ENCODE assay signal across 8 cellular contexts in genomic region chr14:60331201-60332045, GRCh38.
DNase-seq lines count a peak whose midpoint lies in the region; ATAC-seq, FAIRE-seq and TF ChIP-seq lines count a peak whose summit lies in the region.

No MANE protein-coding gene starts in this region.

- peak; percentile 75 for ATAC-seq in HG02678 (IDR thresholded peaks at IDR 0.05; ENCODE audit: unreplicated experiment)
- ATAC-seq in T-cell (replicated peaks in 1 of 4), result peak; percentile 76 to 82 (median 78)

- in situ Hi-C loops in GM13976 (cut with MboI; ENCODE audit: low sequenced_read_pairs, unreplicated experiment), result loop anchor here (25.0 kb wide), 1 partner anchor 269 kb away; no protein-coding TSS in a partner anchor

- peak; percentile 86 for TF ChIP-seq CTCF in GM13976 (IDR thresholded peaks at IDR 0.05; ENCODE audit: borderline replicate concordance, control extremely low read depth, extremely low read depth, insufficient read depth, missing control alignments)

- H3K4me3 ChIP-seq in iPS-15b (ENCODE audit: low read depth, low read length) (peak overlapping the region; percentile 52), skeletal muscle tissue (ENCODE audit: low read length in 3 of 3) (peak overlapping the region; percentile 56 to 72 (median 65))

- H3K27ac ChIP-seq in skeletal muscle tissue (ENCODE audit: low read depth, low read length), result no peak overlapping the region

- H3K27me3 ChIP-seq in iPS-15b (ENCODE audit: control insufficient read depth, insufficient read depth, low read length), result peaks cover 23% of the 10 kb centered on the region
- peaks cover 0 to 4% (median 3%) of the 10 kb centered on the region in 3 donors for H3K27me3 ChIP-seq in skeletal muscle tissue (ENCODE audit: control insufficient read depth in 3 of 3, insufficient read depth in 3 of 3, low read length in 3 of 3)

- peak overlapping the region; percentile 93 to 94 for H3K27ac Mint-ChIP-seq in T-cell

- DNase-seq in GM13976 (ENCODE audit: low spot score), result peak; percentile 67
- DNase-seq in NCI-H1105 treated with DMSO at 0.1 percent for 48 hours (lab: John Stamatoyannopoulos, UW), result peak; percentile 90
- DNase-seq in T-cell, result peak; percentile 43 to 80 (median 68)
- peak in 41 of 58 donors; percentile 2 to 66 (median 20) for DNase-seq in anterior cingulate cortex (lab: John Stamatoyannopoulos, UW)
- DNase-seq in RCC 7860 (ENCODE audit: low spot score), result no peak

- H3K36me3 ChIP-seq in iPS-15b (ENCODE audit: control insufficient read depth, insufficient read depth, low read length), result no peaks in the 10 kb centered on the region
- H3K36me3 ChIP-seq in skeletal muscle tissue (ENCODE audit: control insufficient read depth in 3 of 3, insufficient read depth in 3 of 3, low read length in 3 of 3), result no peaks in the 10 kb centered on the region

- H3K4me1 Mint-ChIP-seq in T-cell, result peaks cover 29 to 32% (median 30%) of the 10 kb centered on the region in 3 donors

- CTCF ChIA-PET in T-cell (lab: Charles Lee), result interaction anchor here (0.5 to 3.2 kb wide), 31 partner anchors 9 to 1236 kb away, joined by 3 to 24 read pairs (median 3); partner anchors contain the start of genes DHRS7 (in 1 of the 2), JKAMP (in 1 of the 2), L3HYPDH (in 1 of the 2) and PPM1A (in 1 of the 2)

- peaks cover 18 to 34% of the 10 kb centered on the region in 2 donors for H3K27me3 Mint-ChIP-seq in T-cell

- H3K9me3 Mint-ChIP-seq in T-cell, result no peaks in the 10 kb centered on the region

- H3K9me3 ChIP-seq in iPS-15b (ENCODE audit: control insufficient read depth, insufficient read depth, low read length) (no peaks in the 10 kb centered on the region), skeletal muscle tissue (ENCODE audit: control insufficient read depth in 3 of 3, low read length in 3 of 3) (no peaks in the 10 kb centered on the region)

- H3K36me3 Mint-ChIP-seq in T-cell, result no peaks in the 10 kb centered on the region

- POLR2A ChIA-PET in T-cell (lab: Charles Lee), result interaction anchor here in 1 of 2 donors (0.7 to 1.0 kb wide), 2 partner anchors 82 to 1286 kb away, joined by 3 to 4 read pairs; partner anchors contain the start of gene PPM1A

- no peak for FAIRE-seq in RCC 7860 (lab: Jason Lieb, UNC)

- H3K4me1 ChIP-seq in iPS-15b (ENCODE audit: control insufficient read depth, insufficient read depth, low read length) (no peaks in the 10 kb centered on the region), skeletal muscle tissue (ENCODE audit: control insufficient read depth in 3 of 3, insufficient read depth in 3 of 3, low read length in 3 of 3) (peaks cover 8 to 15% (median 14%) of the 10 kb centered on the region in 3 donors)

- H3K4me3 Mint-ChIP-seq in T-cell, result peak overlapping the region; percentile 86 to 97 (median 91)

- H3K9ac ChIP-seq in iPS-15b (ENCODE audit: low read depth, low read length) (peak overlapping the region; percentile 1), skeletal muscle tissue (ENCODE audit: low read depth in 1 of 3, low read length in 3 of 3) (peak overlapping the region; percentile 1 to 63 (median 57))
